Comparison of ENCODE assay signal across 20 cellular contexts in genomic region chr14:38003746-38004609, GRCh38.
"Had no signal": no experiment of that assay in that cellular context is flagged by ENCODE, and none has a peak within 500 bp of the region (broad histone marks: within the 10 kb centered on the region; RNA-seq: fewer than 3 reads in every experiment).

No MANE protein-coding gene starts in this region.

- ATAC-seq: activated naive CD4-positive, alpha-beta T cell treated with anti-CD3 and anti-CD28 coated beads, Interleukin-2, amount 50 U/mL, for 72 hours; activated T-cell treated with anti-CD3 and anti-CD28 coated beads, Interleukin-2, amount 50 U/mL, for 4 hours; PC-3 had no signal

- DNase-seq: activated B cell treated with CpG ODN at 0.5 μM for 24 hours; activated CD4-positive, alpha-beta memory T cell treated with anti-CD3 and anti-CD28 coated beads for 36 hours; activated CD4-positive, alpha-beta T cell treated with anti-CD3 and anti-CD28 coated beads for 1 hour; activated CD4-positive, alpha-beta T cell treated with anti-CD3 and anti-CD28 coated beads, Interleukin-2, amount 10 ng/mL, durations not matched to agents 24 days and 14 days; activated CD8-positive, alpha-beta memory T cell treated with anti-CD3 and anti-CD28 coated beads for 24 hours; activated effector memory CD4-positive, alpha-beta T cell treated with anti-CD3 and anti-CD28 coated beads, Interleukin-2, amount 50 U/mL, for 16 hours; activated naive CD4-positive, alpha-beta T cell treated with Interleukin-2 at 50 U/mL for 16 hours; activated T-cell treated with anti-CD3 and anti-CD28 coated beads, Interleukin-2, amount 50 U/mL, for 4 hours; cerebellar nuclear complex; KBM-7; NCI-H1048; NCI-H146; NCI-H187 treated with DMSO at 0.1 percent for 48 hours; NCI-H2081 treated with DMSO at 0.1 percent for 48 hours; NCI-H345; NCI-H510A; NCI-H748 treated with DMSO at 0.1 percent for 48 hours; PC-3; SHP77 treated with DMSO at 0.1 percent for 48 hours had no signal
